In the genomic region with DNA sequence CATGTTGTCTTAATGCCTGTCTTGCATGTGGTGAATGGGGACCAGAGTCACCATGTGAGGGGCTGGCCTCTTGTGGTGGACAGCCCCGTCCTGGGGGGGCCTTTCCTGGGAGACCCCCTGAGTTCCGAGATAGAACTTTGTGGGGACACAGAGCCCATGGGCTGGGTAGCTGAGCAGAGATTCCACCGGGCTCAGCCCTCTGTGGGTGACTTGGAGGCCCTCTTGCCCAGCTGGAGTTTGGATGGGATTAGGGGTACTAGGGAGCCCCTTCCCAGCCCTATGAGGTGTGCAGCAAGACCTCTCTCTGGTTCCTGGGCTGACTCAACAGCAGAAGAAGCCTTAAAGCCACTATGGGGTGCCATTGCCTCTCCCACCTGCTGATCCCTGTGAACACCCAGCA, we compare ENCODE assay signal across 28 cellular contexts.
"Had no signal": no experiment of that assay in that cellular context is flagged by ENCODE, and none has a peak within 500 bp of the region (broad histone marks: within the 10 kb centered on the region; RNA-seq: fewer than 3 reads in every experiment).

No MANE protein-coding gene starts in this region.

- H3K27me3 ChIP-seq: dorsolateral prefrontal cortex, esophagus muscularis mucosa, foreskin keratinocyte, gastroesophageal sphincter, heart left ventricle, hepatocyte, neural progenitor cell, ovary, sigmoid colon, testis, tibial artery had no signal

- H3K4me3 Mint-ChIP-seq: naive thymus-derived CD4-positive, alpha-beta T cell; nephron; neural progenitor cell; stimulated activated effector memory CD8-positive, alpha-beta T cell treated with anti-CD3 and anti-CD28 coated beads, Interleukin-12 subunit alpha, Interleukin-12 subunit beta, amount 100 ng/mL, for 72 hours; type B pancreatic cell had no signal

- H3K9me3 ChIP-seq: ovary, testis had no signal

- DNase-seq: cerebellar nuclear complex; cortex of kidney; effector CD4-positive, alpha-beta T cell; foreskin keratinocyte; kidney; mesenchymal stem cell; midbrain; naive thymus-derived CD4-positive, alpha-beta T cell; nucleus accumbens; sigmoid colon; stimulated activated CD4-positive, alpha-beta T cell treated with anti-CD3 and anti-CD28 coated beads, Interleukin-2, amount 100 ng/mL, for 24 hours; stimulated activated CD4-positive, alpha-beta T cell treated with anti-CD3 and anti-CD28 coated beads, Interleukin-4, amount 100 ng/mL, for 24 hours; stimulated activated naive CD8-positive, alpha-beta T cell treated with anti-CD3 and anti-CD28 coated beads, Interleukin-15, Interleukin-2, amounts not matched to agents 100 U/mL and 50 U/mL, for 24 hours; substantia nigra; testis; tibial artery had no signal

- H3K4me3 ChIP-seq: dorsolateral prefrontal cortex, esophagus muscularis mucosa, gastroesophageal sphincter, heart left ventricle, hepatocyte, neural progenitor cell, ovary, sigmoid colon, testis, tibial artery had no signal

- H3K27ac Mint-ChIP-seq: naive thymus-derived CD4-positive, alpha-beta T cell; nephron; neural progenitor cell; progenitor cell of endocrine pancreas; stimulated activated effector memory CD8-positive, alpha-beta T cell treated with anti-CD3 and anti-CD28 coated beads, Interleukin-12 subunit alpha, Interleukin-12 subunit beta, amount 100 ng/mL, for 72 hours; type B pancreatic cell had no signal

- H3K36me3 Mint-ChIP-seq: stimulated activated effector memory CD8-positive, alpha-beta T cell treated with anti-CD3 and anti-CD28 coated beads, Interleukin-12 subunit alpha, Interleukin-12 subunit beta, amount 100 ng/mL, for 72 hours had no signal

- ATAC-seq: foreskin keratinocyte; gastroesophageal sphincter; left lobe of liver; naive thymus-derived CD4-positive, alpha-beta T cell; stimulated activated effector memory CD8-positive, alpha-beta T cell treated with anti-CD3 and anti-CD28 coated beads, Interleukin-12 subunit alpha, Interleukin-12 subunit beta, amount 100 ng/mL, for 72 hours; stimulated activated naive CD8-positive, alpha-beta T cell treated with anti-CD3 and anti-CD28 coated beads, Interleukin-15, Interleukin-2, amounts not matched to agents 100 U/mL and 50 U/mL, for 24 hours had no signal

- H3K36me3 ChIP-seq: gastroesophageal sphincter, neural progenitor cell, ovary, sigmoid colon had no signal

- H3K27ac ChIP-seq: dorsolateral prefrontal cortex, esophagus muscularis mucosa, foreskin keratinocyte, gastroesophageal sphincter, heart left ventricle, hepatocyte, neural progenitor cell, ovary, sigmoid colon, testis, tibial artery had no signal

- H3K27me3 Mint-ChIP-seq: progenitor cell of endocrine pancreas, type B pancreatic cell had no signal

- H3K4me1 ChIP-seq: esophagus muscularis mucosa, gastroesophageal sphincter, heart left ventricle, neural progenitor cell, sigmoid colon, testis, tibial artery had no signal

- H3K4me1 Mint-ChIP-seq: nephron had no signal
